Comparison of ENCODE assay signal across 22 cellular contexts in the genomic region with DNA sequence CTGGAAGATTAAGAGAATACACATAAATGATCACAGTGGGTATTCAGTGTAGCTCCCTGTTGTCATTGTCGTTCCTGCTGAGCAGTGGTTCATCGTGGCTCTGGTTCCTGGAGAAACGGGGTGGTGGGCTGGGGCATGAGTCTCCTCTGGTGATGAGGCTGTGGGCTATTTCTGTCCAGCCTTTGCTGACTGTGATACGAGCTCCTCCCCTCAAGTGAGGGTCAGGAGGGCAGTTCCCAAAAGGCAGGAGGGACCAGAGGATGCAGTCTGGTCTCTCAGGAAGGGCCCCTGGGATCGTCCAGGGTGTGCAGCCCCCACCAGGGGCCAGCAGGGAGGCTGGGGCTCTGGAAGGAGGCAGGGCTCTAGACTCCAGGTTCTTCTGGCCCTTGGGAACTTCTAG. TPM values are rescaled to one million over a fixed set of nuclear protein-coding genes. Genes with fewer than 3 reads are reported as not detected.
A peak's percentile ranks its signal among the peaks of the same experiment; 100 is the strongest.
DNase-seq lines count a peak whose midpoint lies in the region; ATAC-seq, FAIRE-seq and TF ChIP-seq lines count a peak whose summit lies in the region.
"Had no signal": no experiment of that assay in that cellular context is flagged by ENCODE, and none has a peak within 500 bp of the region (broad histone marks: within the 10 kb centered on the region; RNA-seq: fewer than 3 reads in every experiment).

No MANE protein-coding gene starts in this region.

- H3K27ac ChIP-seq in HepG2 (ENCODE audit: extremely low read length, insufficient read depth, low read length) (no peak overlapping the region), right lobe of liver (no peak overlapping the region)
- H3K27ac ChIP-seq: C4-2B, HL-60 had no signal

- H3K36me3 ChIP-seq in HepG2 (replicated peaks in 1 of 2; ENCODE audit: control insufficient read depth in 1 of 2, insufficient read depth in 2 of 2, low read length in 2 of 2), result peaks cover 0 to 1% of the 10 kb centered on the region in 2 experiments; a peak in 1 of 5 replicates
- no peaks in the 10 kb centered on the region for H3K36me3 ChIP-seq in right lobe of liver
- H3K36me3 ChIP-seq: BE2C had no signal

- intact Hi-C loops in HepG2 (cut with micrococcal nuclease; ENCODE audit: unreplicated experiment) (loop anchor here (10.0 kb wide), 1 partner anchor 120 kb away; no protein-coding TSS in a partner anchor), right lobe of liver (cut with DNase I) (no loop called here)

- CTCF ChIA-PET in HepG2 (lab: Yijun Ruan, JAX; ENCODE audit: low intra/inter-chr PET ratio, low total read pairs), result no interaction called here

- peaks cover 0 to 24% of the 10 kb centered on the region in 2 experiments; a peak in 3 of 5 replicates for H3K27me3 ChIP-seq in HepG2 (ENCODE audit: control insufficient read depth in 1 of 2, insufficient read depth in 2 of 2, low read length in 2 of 2)
- no peaks in the 10 kb centered on the region for H3K27me3 ChIP-seq in right lobe of liver
- H3K27me3 ChIP-seq: BE2C had no signal

- TF ChIP-seq CTCF in HepG2 (CRISPR knock-in tag; IDR thresholded peaks at IDR 0.05), result no peak
- TF ChIP-seq CTCF in right lobe of liver (IDR thresholded peaks at IDR 0.05), result no peak
- no peak for TF ChIP-seq CTCF in omental fat pad (IDR thresholded peaks at IDR 0.05)

- no peak for ATAC-seq in HepG2
- ATAC-seq in right lobe of liver, result no peak
- no peak for ATAC-seq in omental fat pad (ENCODE audit: low FRiP score)

- no peak overlapping the region for H3K4me2 ChIP-seq in HepG2 (ENCODE audit: low read depth, low read length)

- no peak for TF ChIP-seq POLR2A in HepG2 (IDR thresholded peaks at IDR 0.05; ENCODE audit: insufficient read depth in 1 of 2, low read depth in 2 of 2, low read length in 2 of 2)
- no peak for TF ChIP-seq POLR2A in right lobe of liver (IDR thresholded peaks at IDR 0.05)

- no peak for TF ChIP-seq RAD21 in HepG2 (CRISPR knock-in tag; IDR thresholded peaks at IDR 0.05)

- H3K9me3 ChIP-seq in HepG2 (ENCODE audit: low read length) (no peaks in the 10 kb centered on the region), right lobe of liver (no peaks in the 10 kb centered on the region)
- H3K9me3 ChIP-seq: BE2C had no signal

- no peak overlapping the region for H3K4me3 ChIP-seq in HepG2 (replicated peaks in 1 of 3; ENCODE audit: insufficient read depth in 1 of 3, low read depth in 2 of 3, low read length in 3 of 3)
- H3K4me3 ChIP-seq in right lobe of liver, result no peak overlapping the region

- in situ Hi-C loops in HepG2 (cut with HindIII; ENCODE audit: extremely low pct_ligation_motif_present, low pct_unique_long_range_greater_than_20kb), result loop anchor here (5.0 kb wide), 1 partner anchor 167 kb away; no protein-coding TSS in a partner anchor

- no TSS peak for BruUV-seq in HepG2 (replicated peaks; lab: Mats Ljungman, UMichigan)

- no peak for TF ChIP-seq EP300 in HepG2 (IDR thresholded peaks at IDR 0.05; ENCODE audit: low read depth in 2 of 2, low read length in 2 of 2)
- TF ChIP-seq EP300 in HepG2 (CRISPR knock-in tag; IDR thresholded peaks at IDR 0.05; ENCODE audit: borderline replicate concordance), result no peak

- POLR2A ChIA-PET in HepG2 (lab: Yijun Ruan, JAX), result no interaction called here

- WGBS in HepG2 (ENCODE audit: low lambda C conversion rate), result 34% methylated on average over 5 of the region's 5 CpGs
- WGBS in right lobe of liver (ENCODE audit: insufficient coverage, low coverage, low lambda C conversion rate, missing lambda C conversion rate), result 20% methylated on average over 1 of the region's 5 CpGs

- H4K20me1 ChIP-seq in HepG2 (ENCODE audit: insufficient read depth, low read length), result no peaks in the 10 kb centered on the region

- peaks cover 3% of the 10 kb centered on the region for H3K79me2 ChIP-seq in HepG2 (ENCODE audit: insufficient read depth, low read length)

- no peak overlapping the region for H2AFZ ChIP-seq in HepG2 (ENCODE audit: low read length)

- DNase-seq in HepG2 (ENCODE audit: low spot score) (no peak), right lobe of liver (no peak), SK-N-DZ (ENCODE audit: low spot score) (peak; percentile 40), mesenteric fat pad (ENCODE audit: low spot score) (peak; percentile 59), HuH-7 (ENCODE audit: low spot score) (no peak), omental fat pad (ENCODE audit: low spot score) (no peak), MV-4-11 (lab: John Stamatoyannopoulos, UW) (no peak), HK-2 (ENCODE audit: unreplicated experiment) (no peak)
- DNase-seq: CD4-positive, alpha-beta memory T cell; DMS153; DMS79 treated with DMSO at 0.1 percent for 48 hours; EL; HCEC 1CT; HFFc6; IMR-90 had no signal

- FAIRE-seq in HepG2 (lab: Jason Lieb, UNC), result no peak
- FAIRE-seq: D721Med, G401.6, GM12891, H1 had no signal

- H3K4me1 ChIP-seq in HepG2 (ENCODE audit: insufficient read depth, low read length), result peaks cover 29% of the 10 kb centered on the region
- no peaks in the 10 kb centered on the region for H3K4me1 ChIP-seq in right lobe of liver

- no peak overlapping the region for H3K9ac ChIP-seq in HepG2 (ENCODE audit: insufficient read depth, low read depth, low read length)

TF ChIP-seq in HepG2, 621 proteins besides CTCF, POLR2A, EP300 and RAD21:
- TF ChIP-seq ZNF550 (CRISPR knock-in tag; IDR thresholded peaks at IDR 0.05; ENCODE audit: borderline replicate concordance), result 0 out of 2 replicates have a peak, but pooled peaks have one; percentile 24
- TF ChIP-seq SNAPC2 (CRISPR knock-in tag; IDR thresholded peaks at IDR 0.05), result no peak

RNA-seq across cellular contexts. Expression of gene DLGAP4, which starts 31.1 kb away (rescaled TPM):
- total RNA-seq in HepG2 (2016; rRNA removed; fragmentation: Illumina TruSeq; extraction: Trizol), result 13.3 and 15.2 TPM in 2 replicates
- total RNA-seq in HepG2 (2016; cell fraction: cytosol; rRNA removed; fragmentation: Illumina TruSeq; extraction: Trizol; ENCODE audit: low read depth), result 17.7 and 20.1 TPM in 2 replicates
- 10.7 and 12.5 TPM in 2 replicates for total RNA-seq in HepG2 (2016; cell fraction: insoluble cytoplasmic fraction; rRNA removed; fragmentation: Illumina TruSeq; extraction: Trizol)
- total RNA-seq in HepG2 (2016; cell fraction: membrane; rRNA removed; fragmentation: Illumina TruSeq; extraction: Trizol), result 30.2 and 36.1 TPM in 2 replicates
- total RNA-seq in HepG2 (2016; cell fraction: nucleus; rRNA removed; fragmentation: Illumina TruSeq; extraction: Trizol), result 14.3 and 17.6 TPM in 2 replicates
- polyA plus RNA-seq in HepG2 (2011; rRNA removed), result 26.7 and 33.5 TPM in 2 replicates
- polyA plus RNA-seq in HepG2 (2011; cell fraction: cytosol; rRNA removed), result 18.9 and 28.9 TPM in 2 replicates
- polyA plus RNA-seq in HepG2 (2011; cell fraction: nucleus; rRNA removed), result 81.3 and 93.4 TPM in 2 replicates
- polyA plus RNA-seq in HepG2 (2012), result 33.2 and 39.1 TPM in 2 replicates
- polyA plus RNA-seq in HepG2 (2016; cell fraction: cytosol; fragmentation: Illumina TruSeq; extraction: Trizol; ENCODE audit: low read depth), result 42.6 and 57.9 TPM in 2 replicates
- polyA plus RNA-seq in HepG2 (2016; cell fraction: insoluble cytoplasmic fraction; fragmentation: Illumina TruSeq; extraction: Trizol; ENCODE audit: low read depth), result 32.0 and 44.7 TPM in 2 replicates
- 45.4 and 49.0 TPM in 2 replicates for polyA plus RNA-seq in HepG2 (2016; cell fraction: membrane; fragmentation: Illumina TruSeq; extraction: Trizol; ENCODE audit: low read depth)
- polyA plus RNA-seq in HepG2 (2016; cell fraction: nucleus; fragmentation: Illumina TruSeq; extraction: Trizol; ENCODE audit: insufficient read depth, low read depth), result 63.9 and 68.5 TPM in 2 replicates
- 15.9 and 38.7 TPM in 2 replicates for polyA minus RNA-seq in HepG2 (2011; rRNA and poly(A)+ RNA removed; ENCODE audit: low replicate concordance)
- 33.7 and 42.9 TPM in 2 replicates for polyA minus RNA-seq in HepG2 (2011; cell fraction: cytosol; rRNA and poly(A)+ RNA removed)
- polyA minus RNA-seq in HepG2 (2011; cell fraction: nucleus; rRNA and poly(A)+ RNA removed), result 29.9 and 33.6 TPM in 2 replicates
- total RNA-seq in right lobe of liver, result 10 to 100 TPM; 15.5 to 35.1 (median 23.2) TPM
- polyA plus RNA-seq in SK-N-DZ (2014; cell fraction: cytosol; rRNA removed), result 32.8 and 35.8 TPM in 2 replicates
- 33.4 and 89.1 TPM in 2 replicates for polyA plus RNA-seq in SK-N-DZ (2014; cell fraction: nucleus; rRNA removed)
- total RNA-seq in mesenteric fat pad, result 83.1 TPM
- 10 to 100 TPM; 26.0 to 42.6 (median 30.7) TPM for total RNA-seq in omental fat pad

RNA-seq across cellular contexts. Expression of gene AAR2, which starts 38.7 kb away (rescaled TPM):
- 46.2 and 56.5 TPM in 2 replicates for total RNA-seq in HepG2 (2016; rRNA removed; fragmentation: Illumina TruSeq; extraction: Trizol)
- 6.6 and 7.3 TPM in 2 replicates for total RNA-seq in HepG2 (2016; cell fraction: cytosol; rRNA removed; fragmentation: Illumina TruSeq; extraction: Trizol; ENCODE audit: low read depth)
- total RNA-seq in HepG2 (2016; cell fraction: insoluble cytoplasmic fraction; rRNA removed; fragmentation: Illumina TruSeq; extraction: Trizol), result 45.1 and 55.7 TPM in 2 replicates
- 15.6 and 16.1 TPM in 2 replicates for total RNA-seq in HepG2 (2016; cell fraction: membrane; rRNA removed; fragmentation: Illumina TruSeq; extraction: Trizol)
- total RNA-seq in HepG2 (2016; cell fraction: nucleus; rRNA removed; fragmentation: Illumina TruSeq; extraction: Trizol), result 31.3 and 35.6 TPM in 2 replicates
- polyA plus RNA-seq in HepG2 (2011; rRNA removed), result 45.2 and 50.5 TPM in 2 replicates
- 37.7 and 43.1 TPM in 2 replicates for polyA plus RNA-seq in HepG2 (2011; cell fraction: cytosol; rRNA removed)
- 28.8 and 29.0 TPM in 2 replicates for polyA plus RNA-seq in HepG2 (2011; cell fraction: nucleus; rRNA removed)
- 29.3 and 35.7 TPM in 2 replicates for polyA plus RNA-seq in HepG2 (2012)
- polyA plus RNA-seq in HepG2 (2016; cell fraction: cytosol; fragmentation: Illumina TruSeq; extraction: Trizol; ENCODE audit: low read depth), result 4.9 and 5.0 TPM in 2 replicates
- 57.6 and 57.7 TPM in 2 replicates for polyA plus RNA-seq in HepG2 (2016; cell fraction: insoluble cytoplasmic fraction; fragmentation: Illumina TruSeq; extraction: Trizol; ENCODE audit: low read depth)
- 9.6 and 9.7 TPM in 2 replicates for polyA plus RNA-seq in HepG2 (2016; cell fraction: membrane; fragmentation: Illumina TruSeq; extraction: Trizol; ENCODE audit: low read depth)
- 41.9 and 45.1 TPM in 2 replicates for polyA plus RNA-seq in HepG2 (2016; cell fraction: nucleus; fragmentation: Illumina TruSeq; extraction: Trizol; ENCODE audit: insufficient read depth, low read depth)
- 89.7 and 103 TPM in 2 replicates for polyA minus RNA-seq in HepG2 (2011; rRNA and poly(A)+ RNA removed; ENCODE audit: low replicate concordance)
- polyA minus RNA-seq in HepG2 (2011; cell fraction: cytosol; rRNA and poly(A)+ RNA removed), result 24.4 and 25.0 TPM in 2 replicates
- 26.8 and 34.2 TPM in 2 replicates for polyA minus RNA-seq in HepG2 (2011; cell fraction: nucleus; rRNA and poly(A)+ RNA removed)
- total RNA-seq in right lobe of liver, result 10 to 100 TPM; 11.8 to 16.7 (median 13.5) TPM
- polyA plus RNA-seq in SK-N-DZ (2014; cell fraction: cytosol; rRNA removed), result 47.2 and 54.6 TPM in 2 replicates
- polyA plus RNA-seq in SK-N-DZ (2014; cell fraction: nucleus; rRNA removed), result 20.4 and 26.0 TPM in 2 replicates
- total RNA-seq in mesenteric fat pad, result 27.1 TPM
- total RNA-seq in omental fat pad, result 10 to 100 TPM; 30.8 to 40.5 (median 32.3) TPM

Comparison
In these comparisons a context has a peak if more than half of its experiments do, and no peak if none do; other contexts are left out.
1. DNase-seq: peak in SK-N-DZ (single experiment) and mesenteric fat pad (single experiment); none in HepG2 (single experiment), right lobe of liver (0 of 3), HuH-7 (single experiment), omental fat pad (single experiment), MV-4-11 (single experiment) and HK-2 (single experiment).